ENCODE assay signal across 34 cellular contexts in the genomic region with DNA sequence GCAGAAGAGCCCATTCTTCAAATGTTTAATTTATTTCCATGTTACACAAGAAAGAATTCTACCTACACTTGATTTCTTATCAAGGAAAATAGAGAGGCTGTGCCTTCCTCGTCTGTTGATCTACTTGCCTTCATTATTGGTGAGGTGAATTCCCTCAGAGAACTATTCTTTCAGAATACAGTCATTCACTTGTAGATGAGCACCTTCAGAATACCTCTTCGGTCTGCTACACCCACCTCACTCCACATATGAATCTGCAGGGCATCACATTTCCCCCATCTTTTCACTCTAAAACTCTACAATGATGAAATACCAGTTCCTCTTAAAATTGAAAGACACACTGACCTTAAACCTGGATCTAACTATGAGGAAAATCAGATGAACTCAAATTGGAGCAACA. TPM values are rescaled to one million over a fixed set of nuclear protein-coding genes. Genes with fewer than 3 reads are reported as not detected.
DNase-seq lines count a peak whose midpoint lies in the region; ATAC-seq, FAIRE-seq and TF ChIP-seq lines count a peak whose summit lies in the region.
"Had no signal": no experiment of that assay in that cellular context is flagged by ENCODE, and none has a peak within 500 bp of the region (broad histone marks: within the 10 kb centered on the region; RNA-seq: fewer than 3 reads in every experiment).

No MANE protein-coding gene starts in this region.

- no peak for ATAC-seq in GM19035 (IDR thresholded peaks at IDR 0.05; ENCODE audit: unreplicated experiment)
- ATAC-seq: GM12878 had no signal

- no peaks in the 10 kb centered on the region for H3K27me3 ChIP-seq in H9 (ENCODE audit: insufficient read depth, low read length)
- no peaks in the 10 kb centered on the region for H3K27me3 ChIP-seq in HUES64 (ENCODE audit: insufficient read depth, low read length)
- H3K27me3 ChIP-seq in H1 (replicated peaks in 1 of 4; ENCODE audit: control insufficient read depth in 3 of 4, extremely low read depth in 1 of 4, insufficient read depth in 3 of 4, low read length in 3 of 4): no peaks in the 10 kb centered on the region
- no peaks in the 10 kb centered on the region for H3K27me3 ChIP-seq in iPS-20b (ENCODE audit: insufficient read depth, low read length)
- H3K27me3 ChIP-seq: BLaER1 had no signal

- H3K27me3 Mint-ChIP-seq in H9 (ENCODE audit: low read depth): no peaks in the 10 kb centered on the region

- peak overlapping the region in 2 of 3 experiments; percentile 1 to 55; a peak in 2 of 7 replicates for H3K27ac Mint-ChIP-seq in H9
- H3K27ac Mint-ChIP-seq: CD14-positive monocyte; CD4-positive, alpha-beta memory T cell; CD4-positive, CD25-positive, alpha-beta regulatory T cell; CD8-positive, alpha-beta memory T cell had no signal

- H2AK5ac ChIP-seq in H9 (ENCODE audit: insufficient read length, low read length): no peak overlapping the region
- H2AK5ac ChIP-seq in H1 (ENCODE audit: low read depth, low read length): no peak overlapping the region

- TF ChIP-seq CTCF in H9 (conservative IDR thresholded peaks at IDR 0.05): no peak
- TF ChIP-seq CTCF in H1 (IDR thresholded peaks at IDR 0.05; ENCODE audit: control extremely low read depth in 1 of 3, insufficient read depth in 1 of 3, low read depth in 1 of 3, low read length in 3 of 3): no peak

- H3K27ac ChIP-seq in H9 (ENCODE audit: insufficient read length, low read depth, low read length) (no peak overlapping the region), HUES64 (ENCODE audit: low read depth, low read length) (peak overlapping the region; percentile 42; the same call in 1 of the 2 replicates), H1 (ENCODE audit: low read depth, low read length) (0 out of 2 replicates have a peak overlapping the region, but pooled peaks have one; percentile 21), iPS-20b (ENCODE audit: low read length) (no peak overlapping the region)
- H3K27ac ChIP-seq: BLaER1 had no signal

- H3K36me3 Mint-ChIP-seq in H9 (ENCODE audit: insufficient read depth in 1 of 3, low read depth in 3 of 3): peaks cover 0 to 6% (median 0%) of the 10 kb centered on the region in 3 experiments; a peak in 1 of 7 replicates
- H3K36me3 Mint-ChIP-seq: CD14-positive monocyte; CD4-positive, alpha-beta memory T cell; CD4-positive, CD25-positive, alpha-beta regulatory T cell; CD8-positive, alpha-beta memory T cell had no signal

- WGBS in H9 (ENCODE audit: extremely low coverage, insufficient read length, low lambda C conversion rate): no CpG with 5 or more reads among the region's 2 CpGs
- WGBS in HUES64: 22% methylated on average over 2 of the region's 2 CpGs
- WGBS in H1 (ENCODE audit: extremely low coverage in 1 of 2, insufficient coverage in 1 of 2, insufficient read length in 1 of 2, insufficient replicate concordance in 2 of 2, low coverage in 1 of 2, low lambda C conversion rate in 2 of 2, missing lambda C conversion rate in 1 of 2), 2 experiments: 21% methylated on average over 2 of the region's 2 CpGs; no CpG with 5 or more reads in 1 of the 2 experiments

- no peak overlapping the region for H3K4me3 Mint-ChIP-seq in H9
- H3K4me3 Mint-ChIP-seq: CD14-positive monocyte; CD4-positive, alpha-beta memory T cell; CD4-positive, CD25-positive, alpha-beta regulatory T cell; CD8-positive, alpha-beta memory T cell had no signal

- H3K23ac ChIP-seq in H9 (ENCODE audit: insufficient read length, low read depth, low read length) (no peak overlapping the region), H1 (ENCODE audit: insufficient read length) (no peak overlapping the region)

- H2BK20ac ChIP-seq in H9 (ENCODE audit: low read depth, low read length, poor library complexity, severe bottlenecking) (no peak overlapping the region), H1 (ENCODE audit: low read length) (no peak overlapping the region)

- no peak overlapping the region for H3K9ac ChIP-seq in H9 (ENCODE audit: extremely low read depth, insufficient read length, low read length)
- no peak overlapping the region for H3K9ac ChIP-seq in HUES64 (ENCODE audit: low read depth, low read length)
- no peak overlapping the region for H3K9ac ChIP-seq in H1 (replicated peaks in 1 of 4; ENCODE audit: extremely low read depth in 1 of 4, low read depth in 3 of 4, low read length in 3 of 4)
- H3K9ac ChIP-seq in iPS-20b (ENCODE audit: low read depth, low read length): no peak overlapping the region
- H3K9ac ChIP-seq: BLaER1 had no signal

- no peak for TF ChIP-seq RAD21 in H1 (IDR thresholded peaks at IDR 0.05 in 1 of 2, conservative IDR thresholded peaks at IDR 0.05 in 1 of 2; ENCODE audit: low read depth in 2 of 2, low read length in 2 of 2)

- H3K9me3 Mint-ChIP-seq in H9: no peaks in the 10 kb centered on the region; a peak in 1 of 5 replicates
- H3K9me3 Mint-ChIP-seq: CD14-positive monocyte; CD4-positive, alpha-beta memory T cell; CD8-positive, alpha-beta memory T cell had no signal

- no peaks in the 10 kb centered on the region for H3K79me1 ChIP-seq in H9 (ENCODE audit: insufficient read depth, low read depth, low read length, poor library complexity, severe bottlenecking)
- H3K79me1 ChIP-seq in H1 (ENCODE audit: low read depth, low read length): no peaks in the 10 kb centered on the region

- no peaks in the 10 kb centered on the region for H3K36me3 ChIP-seq in HUES64 (ENCODE audit: insufficient read depth, low read length)
- H3K36me3 ChIP-seq in H1 (ENCODE audit: control insufficient read depth in 2 of 4, insufficient read depth in 4 of 4, low read length in 3 of 4): no peaks in the 10 kb centered on the region
- H3K36me3 ChIP-seq in iPS-20b (ENCODE audit: insufficient read depth, low read depth, low read length): no peaks in the 10 kb centered on the region
- H3K36me3 ChIP-seq: BE2C, BLaER1 had no signal

- no peak for TF ChIP-seq EP300 in H1 (IDR thresholded peaks at IDR 0.05; ENCODE audit: borderline replicate concordance in 1 of 2, low read depth in 2 of 2, low read length in 2 of 2)

- H3K4ac ChIP-seq in H9 (ENCODE audit: low read depth, low read length) (no peak overlapping the region), H1 (replicated peaks; ENCODE audit: insufficient read length, low read depth, low read length) (no peak overlapping the region)

- H3K14ac ChIP-seq in H9 (ENCODE audit: insufficient read depth, low read length): no peak overlapping the region
- no peak overlapping the region for H3K14ac ChIP-seq in H1 (ENCODE audit: insufficient read length)

- no peak overlapping the region for H4K8ac ChIP-seq in H9 (replicated peaks; ENCODE audit: insufficient read length, low read depth, low read length)
- no peak overlapping the region for H4K8ac ChIP-seq in H1 (ENCODE audit: extremely low read depth, insufficient read depth, low read length)

- H3T11ph ChIP-seq in H9 (ENCODE audit: low read length): no peak overlapping the region

- H3K18ac ChIP-seq in H9 (ENCODE audit: insufficient read length, low read depth, low read length) (no peak overlapping the region), H1 (ENCODE audit: extremely low read depth, low read length) (no peak overlapping the region)

- no peak for TF ChIP-seq POLR2A in H1 (IDR thresholded peaks at IDR 0.05; ENCODE audit: control extremely low read depth in 1 of 2, low read depth in 2 of 2, low read length in 2 of 2)

- H3K4me2 ChIP-seq in H9 (ENCODE audit: insufficient read depth, insufficient read length, low read length) (no peak overlapping the region), H1 (ENCODE audit: insufficient read depth in 1 of 2, low read depth in 2 of 2, low read length in 2 of 2) (0 out of 4 replicates have a peak overlapping the region, but pooled peaks of 1 of the 2 experiments have one; percentile 21)
- H3K4me2 ChIP-seq: BLaER1 had no signal

- H3K4me1 Mint-ChIP-seq in H9: peaks cover 23 to 27% of the 10 kb centered on the region in 2 experiments
- H3K4me1 Mint-ChIP-seq: CD14-positive monocyte; CD4-positive, alpha-beta memory T cell; CD4-positive, CD25-positive, alpha-beta regulatory T cell; CD8-positive, alpha-beta memory T cell had no signal

- no peak overlapping the region for H4K5ac ChIP-seq in H9 (ENCODE audit: insufficient read length, low read depth, low read length)
- no peak overlapping the region for H4K5ac ChIP-seq in H1 (ENCODE audit: insufficient read length, low read depth, low read length)

- H4K20me1 ChIP-seq in H9 (ENCODE audit: control insufficient read depth, insufficient read depth, insufficient read length) (no peaks in the 10 kb centered on the region), H1 (replicated peaks in 1 of 2; ENCODE audit: control insufficient read depth in 1 of 2, insufficient read depth in 2 of 2, low read length in 2 of 2) (no peaks in the 10 kb centered on the region)
- H4K20me1 ChIP-seq: BLaER1 had no signal

- no peak overlapping the region for H2BK12ac ChIP-seq in H9 (ENCODE audit: insufficient read length, low read depth, low read length)
- H2BK12ac ChIP-seq in H1 (ENCODE audit: low read depth, low read length): no peak overlapping the region

- H3K23me2 ChIP-seq in H9 (ENCODE audit: insufficient read length, low read depth, low read length, poor library complexity, severe bottlenecking) (no peaks in the 10 kb centered on the region), H1 (ENCODE audit: low read depth, low read length) (no peaks in the 10 kb centered on the region)

- H3K4me3 ChIP-seq in HUES64 (ENCODE audit: low read length) (no peak overlapping the region), H1 (ENCODE audit: extremely low read depth in 1 of 4, insufficient read depth in 2 of 4, low read depth in 3 of 4, low read length in 4 of 4) (0 out of 8 replicates have a peak overlapping the region, but pooled peaks of 1 of the 4 experiments have one; percentile 6), iPS-20b (ENCODE audit: low read length) (peak overlapping the region; percentile 24; the same call in 1 of the 2 replicates)
- H3K4me3 ChIP-seq: BLaER1, GM12878 had no signal

- no peak overlapping the region for H2BK120ac ChIP-seq in H9 (ENCODE audit: low read depth, low read length, poor library complexity, severe bottlenecking)
- no peak overlapping the region for H2BK120ac ChIP-seq in H1 (replicated peaks; ENCODE audit: low read depth, low read length)

- peak; percentile 50 for FAIRE-seq in H1 (lab: Jason Lieb, UNC)
- FAIRE-seq: A204.1, GM12878, GM12892, GM18507, GM19239 had no signal

- H2AFZ ChIP-seq in H9 (ENCODE audit: low read length) (no peak overlapping the region), H1 (ENCODE audit: low read length) (no peak overlapping the region)

- H4K91ac ChIP-seq in H9 (ENCODE audit: insufficient read length, low read depth, low read length): no peak overlapping the region
- no peak overlapping the region for H4K91ac ChIP-seq in H1 (replicated peaks; ENCODE audit: insufficient read length, low read length)

- H2BK5ac ChIP-seq in H9 (ENCODE audit: insufficient read length, low read length): no peak overlapping the region
- H2BK5ac ChIP-seq in H1 (ENCODE audit: low read depth, low read length): no peak overlapping the region

- no peak overlapping the region for H3K56ac ChIP-seq in H9 (ENCODE audit: insufficient read length, low read depth, low read length)
- no peak overlapping the region for H3K56ac ChIP-seq in H1 (replicated peaks; ENCODE audit: insufficient read length, low read depth, low read length)

- DNase-seq in H9 (no peak), H1 (ENCODE audit: low read depth in 1 of 2, low spot score in 2 of 2) (no peak), NCI-H1092 treated with DMSO at 0.1 percent for 48 hours (lab: John Stamatoyannopoulos, UW) (no peak)
- DNase-seq in activated CD4-positive, alpha-beta T cell treated with anti-CD3 and anti-CD28 coated beads for 1 hour: no peak
- no peak for DNase-seq in activated CD4-positive, alpha-beta T cell treated with anti-CD3 and anti-CD28 coated beads, Interleukin-2, amount 50 U/mL, for 1 hour
- DNase-seq: 8988T; ACHN; BE2C; C1 segment of cervical spinal cord; CD4-positive, alpha-beta memory T cell; CD4-positive, CD25-positive, alpha-beta regulatory T cell; CD8-positive, alpha-beta memory T cell; COR-L47; DMS 273 treated with DMSO at 0.1 percent for 48 hours; DMS153; DMS53; DMS79; DND-41; EL; GDM1 had no signal

- H3K9me3 ChIP-seq in H9 (ENCODE audit: control insufficient read depth, low read depth, low read length) (no peaks in the 10 kb centered on the region), HUES64 (ENCODE audit: insufficient read depth, low read depth, low read length) (no peaks in the 10 kb centered on the region), H1 (ENCODE audit: insufficient read depth in 2 of 2, low read depth in 1 of 2, low read length in 1 of 2) (no peaks in the 10 kb centered on the region), iPS-20b (ENCODE audit: insufficient read depth, low read depth, low read length) (no peaks in the 10 kb centered on the region)
- H3K9me3 ChIP-seq: BE2C, BLaER1 had no signal

- POLR2A ChIA-PET in H1 (lab: Charles Lee; ENCODE audit: partially characterized antibody): no interaction called here

- no peak overlapping the region for H2BK15ac ChIP-seq in H9 (ENCODE audit: low read depth, low read length)
- H2BK15ac ChIP-seq in H1 (ENCODE audit: low read length): no peak overlapping the region

- CTCF ChIA-PET in H1 (lab: Charles Lee; ENCODE audit: partially characterized antibody): no interaction called here

- no peaks in the 10 kb centered on the region; the same call in 1 of the 2 replicates for H3K4me1 ChIP-seq in H9 (ENCODE audit: insufficient read depth, low read length)
- peaks cover 19% of the 10 kb centered on the region for H3K4me1 ChIP-seq in HUES64 (ENCODE audit: insufficient read depth, low read length)
- peaks cover 0 to 6% (median 4%) of the 10 kb centered on the region in 4 experiments; a peak in 3 of 7 replicates for H3K4me1 ChIP-seq in H1 (replicated peaks in 1 of 4; ENCODE audit: control insufficient read depth in 3 of 4, insufficient read depth in 4 of 4, low read length in 3 of 4)
- peaks cover 12% of the 10 kb centered on the region; the same call in 1 of the 2 replicates for H3K4me1 ChIP-seq in iPS-20b (ENCODE audit: insufficient read depth, low read length)
- H3K4me1 ChIP-seq: BE2C, BLaER1 had no signal

- H3K79me2 ChIP-seq in H9 (ENCODE audit: insufficient read depth, low read length) (no peaks in the 10 kb centered on the region), H1 (ENCODE audit: control insufficient read depth in 1 of 2, insufficient read depth in 2 of 2, low read length in 2 of 2) (no peaks in the 10 kb centered on the region)

RNA-seq across cellular contexts. Expression of a gene that starts 43.0 kb away (rescaled TPM):
- 2.3 and 3.0 TPM in 2 replicates for total RNA-seq in H9 (2021)
- 3.8 TPM for polyA plus RNA-seq in HUES64 (2013, experiment 1 of 2)
- polyA plus RNA-seq in HUES64 (2013, experiment 2 of 2): 3.6 TPM
- 9.5 and 11.8 TPM in 2 replicates for total RNA-seq in H1 (2021; fragmentation: NEBNext Ultra II Directional; extraction: Animal tissue kit (Norgen Biotek cat#: 25700))
- 2.7 and 4.8 TPM in 2 replicates for polyA plus RNA-seq in H1 (2011; rRNA removed)
- 6.2 TPM for polyA plus RNA-seq in H1 (2011; cell fraction: cytosol; rRNA removed)
- 2.9 TPM for polyA plus RNA-seq in H1 (2011; cell fraction: nucleus; rRNA removed)
- 3.2 to 5.7 TPM (median 5.2 TPM) in 4 replicates for polyA plus RNA-seq in H1 (2012, experiment 1 of 2)
- 1.1 TPM for polyA plus RNA-seq in H1 (2012, experiment 2 of 2)
- polyA plus RNA-seq in H1 (2013, experiment 1 of 2): 5.3 TPM
- 7.2 TPM for polyA plus RNA-seq in H1 (2013, experiment 2 of 2)
- 7.5 and 10.9 TPM in 2 replicates for polyA minus RNA-seq in H1 (2011; rRNA and poly(A)+ RNA removed)
- polyA minus RNA-seq in H1 (2011; cell fraction: cytosol; rRNA and poly(A)+ RNA removed): 8.6 TPM
- 8.7 TPM for polyA minus RNA-seq in H1 (2011; cell fraction: nucleus; rRNA and poly(A)+ RNA removed)
- total RNA-seq: A673; CD4-positive, alpha-beta memory T cell; CD4-positive, CD25-positive, alpha-beta regulatory T cell; CD8-positive, alpha-beta memory T cell; Daoy; G401; GM12878 had no signal
- polyA plus RNA-seq: AG04450; CD14-positive monocyte; CD4-positive, alpha-beta memory T cell; CD4-positive, CD25-positive, alpha-beta regulatory T cell; CD8-positive, alpha-beta memory T cell; GM12878 had no signal

Comparison
In these comparisons a context has a peak if more than half of its experiments do, and no peak if none do; other contexts are left out.
1. H3K27ac ChIP-seq: peak in HUES64 (single experiment) and H1 (single experiment); none in H9 (single experiment) and iPS-20b (single experiment).